Comparison of ENCODE assay signal across 28 cellular contexts in the genomic region with DNA sequence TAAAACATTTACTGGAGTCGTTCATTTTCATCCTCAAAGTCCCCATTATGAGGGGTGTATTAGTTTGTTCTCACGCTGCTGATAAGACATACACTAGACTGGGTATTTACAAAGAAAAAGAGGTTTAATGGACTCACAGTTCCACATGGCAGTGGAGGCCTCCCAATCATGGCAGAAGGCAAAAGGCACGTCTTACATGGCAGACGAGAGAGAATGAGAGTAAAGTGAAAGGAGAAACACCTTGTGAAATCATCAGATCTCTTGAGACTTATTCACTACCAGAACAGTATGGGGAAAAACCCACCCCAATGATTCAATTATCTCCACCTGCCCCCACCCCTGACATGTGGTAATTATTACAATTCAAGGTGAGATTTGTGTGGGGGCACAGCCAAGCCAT.
"Had no signal": no experiment of that assay in that cellular context is flagged by ENCODE, and none has a peak within 500 bp of the region (broad histone marks: within the 10 kb centered on the region; RNA-seq: fewer than 3 reads in every experiment).

No MANE protein-coding gene starts in this region.

- H3K9ac ChIP-seq: neural progenitor cell had no signal

- H3K4me3 ChIP-seq: left ventricle myocardium inferior, lung, neural progenitor cell, ovary, right atrium auricular region, right lobe of liver, smooth muscle cell, tibial nerve, uterus had no signal

- H3K4me2 ChIP-seq: neural progenitor cell, smooth muscle cell had no signal

- H3K4me1 Mint-ChIP-seq: immature natural killer cell; mesothelial cell of epicardium; naive B cell; natural killer cell; nephron progenitor cell; neural progenitor cell; stimulated activated memory B cell treated with anti-CD40 and anti-IgM and Interleukin-4, amounts not matched to agents 10 μg/mL and 1 μg/mL and 100 μg/mL, for 72 hours; stimulated activated naive CD8-positive, alpha-beta T cell treated with anti-CD3 and anti-CD28 coated beads, Interleukin-15, amount 100 ng/mL, for 72 hours had no signal

- H2AFZ ChIP-seq: neural progenitor cell had no signal

- H3K4me1 ChIP-seq: left ventricle myocardium inferior, neural progenitor cell, right atrium auricular region, right lobe of liver, tibial nerve, uterus had no signal

- H3K27me3 ChIP-seq: neural progenitor cell, ovary, right atrium auricular region, right lobe of liver, tibial nerve, uterus had no signal

- H3K9me3 ChIP-seq: left ventricle myocardium inferior, ovary, right atrium auricular region, right lobe of liver, tibial nerve, uterus had no signal

- ATAC-seq: left colon; natural killer cell; right lobe of liver; stimulated activated memory B cell treated with anti-CD40 and anti-IgM and Interleukin-4, amounts not matched to agents 10 μg/mL and 1 μg/mL and 100 μg/mL, for 72 hours; stimulated activated naive CD8-positive, alpha-beta T cell treated with anti-CD3 and anti-CD28 coated beads, Interleukin-15, amount 100 ng/mL, for 72 hours had no signal

- H3K4me3 Mint-ChIP-seq: immature natural killer cell; mesothelial cell of epicardium; naive B cell; natural killer cell; nephron progenitor cell; neural progenitor cell; stimulated activated memory B cell treated with anti-CD40 and anti-IgM and Interleukin-4, amounts not matched to agents 10 μg/mL and 1 μg/mL and 100 μg/mL, for 72 hours; stimulated activated naive CD8-positive, alpha-beta T cell treated with anti-CD3 and anti-CD28 coated beads, Interleukin-15, amount 100 ng/mL, for 72 hours; type B pancreatic cell had no signal

- H3K27ac Mint-ChIP-seq: immature natural killer cell; mesothelial cell of epicardium; naive B cell; natural killer cell; nephron progenitor cell; neural progenitor cell; progenitor cell of endocrine pancreas; stimulated activated memory B cell treated with anti-CD40 and anti-IgM and Interleukin-4, amounts not matched to agents 10 μg/mL and 1 μg/mL and 100 μg/mL, for 72 hours; stimulated activated naive CD8-positive, alpha-beta T cell treated with anti-CD3 and anti-CD28 coated beads, Interleukin-15, amount 100 ng/mL, for 72 hours; type B pancreatic cell had no signal

- H3K27ac ChIP-seq: left ventricle myocardium inferior, neural progenitor cell, ovary, right atrium auricular region, right lobe of liver, tibial nerve, uterus had no signal

- DNase-seq: hypothalamus; immature natural killer cell; kidney; left colon; left ventricle myocardium inferior; mesendoderm; naive B cell; natural killer cell; nephron progenitor cell; ovary; right lobe of liver; stimulated activated CD4-positive, alpha-beta T cell treated with anti-CD3 and anti-CD28 coated beads, Interleukin-1b, Interleukin-23, amount 100 ng/mL, for 48 hours; stimulated activated CD4-positive, alpha-beta T cell treated with anti-CD3 and anti-CD28 coated beads, Interleukin-2, amount 100 ng/mL, for 48 hours; stimulated activated CD4-positive, alpha-beta T cell treated with anti-CD3 and anti-CD28 coated beads, Interleukin-4, amount 100 ng/mL, for 4 hours; stimulated activated CD8-positive, alpha-beta memory T cell treated with anti-CD3 and anti-CD28 coated beads, Interleukin-4, amount 100 ng/mL, for 48 hours; stimulated activated naive CD4-positive, alpha-beta T cell treated with Interleukin-2 at 50 U/mL for 16 hours; stimulated activated naive CD8-positive, alpha-beta T cell treated with anti-CD3 and anti-CD28 coated beads, Interleukin-15, amount 100 ng/mL, for 72 hours; substantia nigra; uterus had no signal

- H3K36me3 ChIP-seq: left ventricle myocardium inferior, neural progenitor cell, ovary, right atrium auricular region, right lobe of liver, tibial nerve, uterus had no signal

- H3K9me3 Mint-ChIP-seq: mesothelial cell of epicardium; nephron progenitor cell; neural progenitor cell; stimulated activated memory B cell treated with anti-CD40 and anti-IgM and Interleukin-4, amounts not matched to agents 10 μg/mL and 1 μg/mL and 100 μg/mL, for 72 hours; type B pancreatic cell had no signal

- H3K27me3 Mint-ChIP-seq: naive B cell; progenitor cell of endocrine pancreas; stimulated activated memory B cell treated with anti-CD40 and anti-IgM and Interleukin-4, amounts not matched to agents 10 μg/mL and 1 μg/mL and 100 μg/mL, for 72 hours; stimulated activated naive CD8-positive, alpha-beta T cell treated with anti-CD3 and anti-CD28 coated beads, Interleukin-15, amount 100 ng/mL, for 72 hours; type B pancreatic cell had no signal

- H3K36me3 Mint-ChIP-seq: immature natural killer cell; mesothelial cell of epicardium; naive B cell; neural progenitor cell; stimulated activated memory B cell treated with anti-CD40 and anti-IgM and Interleukin-4, amounts not matched to agents 10 μg/mL and 1 μg/mL and 100 μg/mL, for 72 hours; type B pancreatic cell had no signal
